In genomic region chr2:172617115-172617514, GRCh38 we compare ENCODE assay signal across 6 cellular contexts.
"Had no signal": no experiment of that assay in that cellular context is flagged by ENCODE, and none has a peak within 500 bp of the region (broad histone marks: within the 10 kb centered on the region; RNA-seq: fewer than 3 reads in every experiment).

No MANE protein-coding gene starts in this region.

- H3K27ac Mint-ChIP-seq: IgD-negative memory B cell had no signal

- H3K9me3 Mint-ChIP-seq: IgD-negative memory B cell had no signal

- H3K27ac ChIP-seq: HL-60 had no signal

- ATAC-seq: HepG2, K562 had no signal

- DNase-seq: IMR-90, KBM-7 had no signal

- H3K4me3 ChIP-seq: K562 had no signal

- H3K4me3 Mint-ChIP-seq: IgD-negative memory B cell had no signal

- H3K4me1 Mint-ChIP-seq: IgD-negative memory B cell had no signal

- H3K27me3 Mint-ChIP-seq: IgD-negative memory B cell had no signal
